In genomic region chr1:36083635-36084501, GRCh38 we compare ENCODE assay signal across 8 cellular contexts. TPM values are rescaled to one million over a fixed set of nuclear protein-coding genes. Genes with fewer than 3 reads are reported as not detected.
DNase-seq lines count a peak whose midpoint lies in the region; ATAC-seq, FAIRE-seq and TF ChIP-seq lines count a peak whose summit lies in the region.

A gene with protein sequence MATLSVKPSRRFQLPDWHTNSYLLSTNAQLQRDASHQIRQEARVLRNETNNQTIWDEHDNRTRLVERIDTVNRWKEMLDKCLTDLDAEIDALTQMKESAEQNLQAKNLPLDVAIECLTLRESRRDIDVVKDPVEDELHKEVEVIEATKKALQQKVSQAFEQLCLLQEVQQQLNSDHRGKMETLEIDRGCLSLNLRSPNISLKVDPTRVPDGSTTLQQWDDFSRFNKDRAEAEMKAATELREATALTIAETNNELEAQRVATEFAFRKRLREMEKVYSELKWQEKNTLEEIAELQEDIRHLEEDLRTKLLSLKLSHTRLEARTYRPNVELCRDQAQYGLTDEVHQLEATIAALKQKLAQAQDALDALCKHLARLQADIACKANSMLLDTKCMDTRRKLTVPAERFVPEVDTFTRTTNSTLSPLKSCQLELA (plus strand): TSS chr1:36084094. CDS start chr1:36084922, 828 bp downstream.

- TF ChIP-seq RAD21 in K562 (CRISPR knock-in tag; conservative IDR thresholded peaks at IDR 0.05 in 1 of 2, IDR thresholded peaks at IDR 0.05 in 1 of 2), result no peak

- H4K20me1 ChIP-seq in K562 (replicated peaks; ENCODE audit: control insufficient read depth, insufficient read depth, low read length), result no peaks in the 10 kb centered on the region
- H4K20me1 ChIP-seq in keratinocyte (ENCODE audit: control insufficient read depth, extremely low read depth, insufficient read depth, low read length), result no peaks in the 10 kb centered on the region

- no peak for TF ChIP-seq POLR2A in K562 (conservative IDR thresholded peaks at IDR 0.05)

- dilution Hi-C loops in keratinocyte (cut with MboI; ENCODE audit: extremely low pct_ligation_motif_present, low sequenced_read_pairs), result no loop called here

- H3K9ac ChIP-seq in K562 (ENCODE audit: insufficient read depth in 1 of 2, low read depth in 2 of 2, low read length in 2 of 2) (peak within 1 kb of the TSS in 1 of 2 experiments; percentile 51; a peak in 1 of 4 replicates), keratinocyte (ENCODE audit: control insufficient read depth, extremely low read depth, insufficient read depth, low read length) (peak within 1 kb of the TSS; percentile 44), subcutaneous abdominal adipose tissue (ENCODE audit: low read length in 5 of 5) (peak within 1 kb of the TSS in 3 of 5 donors; percentile 15 to 78 (median 68))

- H3K4me2 ChIP-seq in K562 (ENCODE audit: insufficient read depth, low read length) (no peak within 1 kb of the TSS), keratinocyte (ENCODE audit: control insufficient read depth, extremely low read depth, insufficient read depth, low read depth, low read length) (peak within 1 kb of the TSS; percentile 70)

- no peak for FAIRE-seq in K562 (lab: Jason Lieb, UNC)
- no peak for FAIRE-seq in keratinocyte (lab: Jason Lieb, UNC)

- TF ChIP-seq CTCF in K562 (IDR thresholded peaks at IDR 0.05 in 2 of 3, conservative IDR thresholded peaks at IDR 0.05 in 1 of 3; ENCODE audit: insufficient read depth in 2 of 3, low read depth in 1 of 3, low read length in 3 of 3) (no peak), keratinocyte (optimal IDR thresholded peaks at IDR 0.05 in 1 of 3, IDR thresholded peaks at IDR 0.05 in 1 of 3, conservative IDR thresholded peaks at IDR 0.05 in 1 of 3; ENCODE audit: extremely low read depth in 1 of 3, insufficient read depth in 2 of 3, low read length in 3 of 3) (peak in 1 of 3 experiments; percentile 3)

- H3K27me3 ChIP-seq in K562 (ENCODE audit: control insufficient read depth in 2 of 2, insufficient read depth in 2 of 2, low read length in 2 of 2) (no peaks in the 10 kb centered on the region), keratinocyte (ENCODE audit: control insufficient read depth, extremely low read depth, insufficient read depth, low read length) (no peaks in the 10 kb centered on the region), subcutaneous abdominal adipose tissue (ENCODE audit: control insufficient read depth in 5 of 5, insufficient read depth in 4 of 5, low read length in 5 of 5) (peaks cover 0 to 13% (median 4%) of the 10 kb centered on the region in 5 donors)

- no peak for TF ChIP-seq EP300 in K562 (IDR thresholded peaks at IDR 0.05; ENCODE audit: low read length)

- peaks cover 10 to 34% of the 10 kb centered on the region in 2 experiments; a peak in 4 of 5 replicates for H3K4me1 ChIP-seq in K562 (replicated peaks in 1 of 2; ENCODE audit: control insufficient read depth in 2 of 2, insufficient read depth in 2 of 2, low read length in 2 of 2)
- H3K4me1 ChIP-seq in keratinocyte (ENCODE audit: control insufficient read depth, extremely low read depth, insufficient read depth, low read length), result peaks cover 32% of the 10 kb centered on the region
- H3K4me1 ChIP-seq in subcutaneous abdominal adipose tissue (ENCODE audit: control insufficient read depth in 5 of 5, insufficient read depth in 5 of 5, low read length in 5 of 5), result peaks cover 1 to 22% (median 14%) of the 10 kb centered on the region in 5 donors

- CTCF ChIA-PET in K562 (lab: Yijun Ruan, JAX; ENCODE audit: low intra/inter-chr PET ratio), result no interaction called here

- H3K4me3 ChIP-seq in K562, result no peak within 1 kb of the TSS
- H3K4me3 ChIP-seq in keratinocyte (ENCODE audit: control insufficient read depth in 2 of 3, extremely low read depth in 1 of 3, insufficient read depth in 2 of 3, low read depth in 1 of 3, low read length in 3 of 3), result peak within 1 kb of the TSS in 2 of 3 experiments; percentile 18 to 46
- peak within 1 kb of the TSS; percentile 48 to 65 (median 59) for H3K4me3 ChIP-seq in subcutaneous abdominal adipose tissue (ENCODE audit: low read depth in 1 of 5, low read length in 5 of 5)

- BruUV-seq in K562 (replicated peaks; lab: Mats Ljungman, UMichigan), result no TSS peak

- intact Hi-C loops in K562 (cut with micrococcal nuclease), result no loop called here

- in situ Hi-C loops in K562 (cut with MboI), result no loop called here

- H3K9me3 ChIP-seq in K562 (replicated peaks; ENCODE audit: control insufficient read depth, insufficient read depth, low read depth, low read length), result no peaks in the 10 kb centered on the region
- no peaks in the 10 kb centered on the region for H3K9me3 ChIP-seq in keratinocyte (ENCODE audit: control insufficient read depth, low read depth, low read length)
- no peaks in the 10 kb centered on the region for H3K9me3 ChIP-seq in subcutaneous abdominal adipose tissue (ENCODE audit: control insufficient read depth in 5 of 5, low read length in 5 of 5)

- POLR2A ChIA-PET in K562 (lab: Yijun Ruan, JAX), result interaction anchor here (1.0 to 1.5 kb wide), 2 partner anchors 10 to 12 kb away, joined by 3 read pairs; no protein-coding TSS in a partner anchor

- H3K9me1 ChIP-seq in K562 (ENCODE audit: control insufficient read depth, insufficient read depth, low read length) (peaks cover 6% of the 10 kb centered on the region), keratinocyte (ENCODE audit: control insufficient read depth, extremely low read depth, insufficient read depth, low read length) (no peaks in the 10 kb centered on the region)

- no peaks in the 10 kb centered on the region for H3K36me3 ChIP-seq in K562 (ENCODE audit: control insufficient read depth, insufficient read depth, low read length)
- no peaks in the 10 kb centered on the region for H3K36me3 ChIP-seq in keratinocyte (ENCODE audit: control insufficient read depth in 2 of 2, extremely low read depth in 1 of 2, insufficient read depth in 2 of 2, low read length in 2 of 2)
- H3K36me3 ChIP-seq in subcutaneous abdominal adipose tissue (ENCODE audit: control insufficient read depth in 5 of 5, insufficient read depth in 5 of 5, low read length in 5 of 5), result no peaks in the 10 kb centered on the region

- no peak within 1 kb of the TSS for H3K27ac ChIP-seq in K562 (ENCODE audit: extremely low read depth, low read depth, low read length)
- no peak within 1 kb of the TSS for H3K27ac ChIP-seq in keratinocyte (ENCODE audit: control insufficient read depth, insufficient read depth, low read length)
- no peak within 1 kb of the TSS for H3K27ac ChIP-seq in subcutaneous abdominal adipose tissue (ENCODE audit: low read depth, low read length)

- H2AFZ ChIP-seq in K562 (ENCODE audit: low read depth, low read length), result no peak within 1 kb of the TSS
- H2AFZ ChIP-seq in keratinocyte (ENCODE audit: control insufficient read depth, low read length), result peak within 1 kb of the TSS; percentile 63

- peaks cover 2% of the 10 kb centered on the region for H3K79me2 ChIP-seq in K562 (ENCODE audit: control insufficient read depth, insufficient read depth, low read length)
- peaks cover 1% of the 10 kb centered on the region for H3K79me2 ChIP-seq in keratinocyte (ENCODE audit: control insufficient read depth, insufficient read depth, low read length)

- 81% methylated on average over 33 of the region's 59 CpGs for WGBS in K562 (ENCODE audit: insufficient coverage, low coverage, missing lambda C conversion rate)

- ATAC-seq in K562 (no peak), HG03025 (IDR thresholded peaks at IDR 0.05; ENCODE audit: low FRiP score, unreplicated experiment) (no peak)

- DNase-seq in D341Med (ENCODE audit: low spot score), result peak; percentile 92
- DNase-seq in NCI-H1694 treated with DMSO at 0.1 percent for 48 hours (lab: John Stamatoyannopoulos, UW), result peak; percentile 6
- DNase-seq in K562 (ENCODE audit: extremely low read depth in 1 of 4, low spot score in 3 of 4), result no peak
- DNase-seq in keratinocyte (ENCODE audit: low read depth, low spot score), result no peak
- DNase-seq in GM19238 (ENCODE audit: insufficient read length, low spot score), result no peak
- DNase-seq in activated gamma-delta T cell (lab: John Stamatoyannopoulos, UW), result no peak

RNA-seq across cellular contexts. Expression of the gene that starts here (rescaled TPM):
- total RNA-seq in K562 (2011; cell fraction: chromatin; rRNA removed; ENCODE audit: low replicate concordance), result 0.62 TPM in 1 of 2 replicates, not detected in the other
- 0.92 and 1.0 TPM in 2 replicates for total RNA-seq in K562 (2011; cell fraction: nucleolus; rRNA removed)
- total RNA-seq in K562 (2011; cell fraction: nucleoplasm; rRNA removed), result 0.66 and 0.92 TPM in 2 replicates
- total RNA-seq in K562 (2014; rRNA removed) (0.36 TPM in 1 of 2 replicates, not detected in the other), K562 (2014; rRNA removed; fragmentation: Illumina TruSeq; extraction: Trizol) (0.19 TPM in 1 of 2 replicates, not detected in the other), K562 (2015; rRNA removed; fragmentation: Illumina TruSeq; extraction: Trizol) (0.19 and 0.40 TPM in 2 replicates), K562 (2021) (0.60 and 0.78 TPM in 2 replicates)
- polyA plus RNA-seq in K562 (2011; rRNA removed) (0.06 and 0.24 TPM in 2 replicates), K562 (2014; fragmentation: Illumina TruSeq; extraction: Trizol) (0.24 and 0.37 TPM in 2 replicates), K562 (2014; fragmentation: Nextera tagmentation; extraction: Ambion mirVana) (under 1 TPM; 0.08 to 0.14 TPM), K562 (2014; rRNA removed) (0.19 and 0.94 TPM in 2 replicates), keratinocyte (0.02 to 0.13 TPM (median 0.03 TPM) in 3 replicates)
- 0.19 and 0.25 TPM in 2 replicates for polyA plus RNA-seq in K562 (2011; cell fraction: cytosol; rRNA removed)
- polyA plus RNA-seq in K562 (2011; cell fraction: nucleus; rRNA removed), result 0.41 and 0.68 TPM in 2 replicates
- polyA plus RNA-seq in K562 (2012), result 0.21 and 0.25 TPM in 2 replicates
- not detected in 2 replicates for polyA minus RNA-seq in K562 (2011; rRNA and poly(A)+ RNA removed)
- not detected in 2 replicates for polyA minus RNA-seq in K562 (2011; cell fraction: cytosol; rRNA and poly(A)+ RNA removed)
- polyA minus RNA-seq in K562 (2011; cell fraction: nucleus; rRNA and poly(A)+ RNA removed), result 0.56 TPM in 1 of 2 replicates, not detected in the other
- not detected for polyA plus RNA-seq in keratinocyte (2011; ENCODE audit: low read depth)
- polyA plus RNA-seq in keratinocyte (2011; cell fraction: cytosol; rRNA removed), result 0.06 TPM in 1 of 2 replicates, not detected in the other
- polyA plus RNA-seq in keratinocyte (2011; cell fraction: nucleus; rRNA removed), result 0.14 and 0.33 TPM in 2 replicates
- 0.14 TPM in 1 of 2 replicates, not detected in the other for polyA plus RNA-seq in keratinocyte (2012; ENCODE audit: low replicate concordance)
- polyA minus RNA-seq in keratinocyte, result 0.29 TPM in 1 of 3 replicates, not detected in the others
- polyA minus RNA-seq in keratinocyte (2011; cell fraction: cytosol; rRNA and poly(A)+ RNA removed), result not detected
- not detected in 2 replicates for polyA minus RNA-seq in keratinocyte (2011; cell fraction: nucleus; rRNA and poly(A)+ RNA removed)

Comparison
In these comparisons a context has a peak if more than half of its experiments do, and no peak if none do; other contexts are left out.
1. DNase-seq: peak in D341Med (single experiment) and NCI-H1694 treated with DMSO at 0.1 percent for 48 hours (single experiment); none in K562 (0 of 4), keratinocyte (single experiment), GM19238 (single experiment) and activated gamma-delta T cell (single experiment).